14 cellular contexts compared by ENCODE assay signal in the genomic region with DNA sequence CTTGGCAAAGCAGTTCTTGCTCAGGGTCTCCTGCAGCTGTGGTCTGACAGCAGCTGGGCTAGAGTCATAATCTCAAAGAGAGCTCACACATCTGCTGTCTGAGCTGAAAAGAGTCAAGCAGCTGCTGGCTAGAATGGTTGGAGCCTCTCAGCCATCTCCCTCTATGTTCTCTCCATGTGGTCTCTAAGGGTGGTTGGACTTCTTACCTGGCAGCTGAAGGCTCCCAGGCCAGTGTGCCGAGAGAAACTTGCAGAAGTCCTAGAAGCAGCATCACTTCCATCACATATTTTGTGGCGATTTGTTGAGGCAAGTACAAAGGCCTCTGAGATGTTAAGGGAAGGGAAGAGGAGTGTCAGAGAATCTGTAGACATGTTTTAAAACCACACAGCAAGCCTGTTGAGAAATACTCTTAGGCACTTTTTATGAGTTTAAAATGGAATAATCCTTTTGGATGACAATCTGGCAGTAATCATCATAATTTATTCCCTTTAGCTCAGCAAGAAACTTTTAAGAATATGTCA.
DNase-seq lines count a peak whose midpoint lies in the region; ATAC-seq and TF ChIP-seq lines count a peak whose summit lies in the region.
"Had no signal": no experiment of that assay in that cellular context is flagged by ENCODE, and none has a peak within 500 bp of the region (broad histone marks: within the 10 kb centered on the region; RNA-seq: fewer than 3 reads in every experiment).

No MANE protein-coding gene starts in this region.

- no peaks in the 10 kb centered on the region for H3K9me3 ChIP-seq in breast epithelium
- no peaks in the 10 kb centered on the region for H3K9me3 ChIP-seq in T-helper 17 cell (ENCODE audit: control insufficient read depth, low read length, poor library complexity, severe bottlenecking)
- H3K9me3 ChIP-seq in heart left ventricle = no peaks in the 10 kb centered on the region
- H3K9me3 ChIP-seq in aorta (ENCODE audit: control insufficient read depth, low read length) = no peaks in the 10 kb centered on the region
- H3K9me3 ChIP-seq: neutrophil had no signal

- TF ChIP-seq POLR2A in breast epithelium (IDR thresholded peaks at IDR 0.05) = no peak
- no peak for TF ChIP-seq POLR2A in heart left ventricle (IDR thresholded peaks at IDR 0.05)
- TF ChIP-seq POLR2A in lower leg skin (IDR thresholded peaks at IDR 0.05) = no peak

- H3K4me1 Mint-ChIP-seq in MCF 10A (ENCODE audit: insufficient read depth, unreplicated experiment) (peaks cover 6% of the 10 kb centered on the region), T-helper 17 cell (peaks cover 6% of the 10 kb centered on the region)

- DNase-seq in MCF 10A (ENCODE audit: unreplicated experiment) = no peak
- DNase-seq in breast epithelium (ENCODE audit: low spot score in 2 of 2) = no peak
- no peak for DNase-seq in T-helper 17 cell
- DNase-seq in heart left ventricle = peak in 4 of 5 donors; percentile 35 to 47 (median 38)
- DNase-seq in aorta = no peak
- no peak for DNase-seq in brain microvascular endothelial cell
- no peak for DNase-seq in lower leg skin (ENCODE audit: low spot score in 2 of 2)
- DNase-seq: activated CD8-positive, alpha-beta memory T cell treated with anti-CD3 and anti-CD28 coated beads, Interleukin-2, amount 50 U/mL, for 4 hours; islet precursor cell; NCI-H187; stimulated activated naive CD4-positive, alpha-beta T cell treated with Interleukin-2 at 50 U/mL for 16 hours had no signal

- POLR2A ChIA-PET in MCF 10A (lab: Yijun Ruan, JAX) = interaction anchor here (0.7 to 1.2 kb wide), 4 partner anchors 16 to 346 kb away, joined by 3 to 5 read pairs (median 4); no protein-coding TSS in a partner anchor

- WGBS in heart left ventricle, 4 donors = 70 to 91% (median 80%) methylated on average over 2 of the region's 2 CpGs
- 63 to 67% methylated on average over 2 of the region's 2 CpGs for WGBS in aorta, 2 donors
- 39 to 42% methylated on average over 2 of the region's 2 CpGs for WGBS in lower leg skin, 2 donors

- BruUV-seq in MCF 10A (replicated peaks; lab: Mats Ljungman, UMichigan) = no TSS peak

- H3K4me1 ChIP-seq in breast epithelium (no peaks in the 10 kb centered on the region), heart left ventricle (peaks cover 0 to 14% (median 0%) of the 10 kb centered on the region in 12 donors), aorta (ENCODE audit: control insufficient read depth in 1 of 2, insufficient read depth in 2 of 2, low read length in 2 of 2) (peaks cover 0 to 2% of the 10 kb centered on the region in 2 donors)

- H3K27me3 Mint-ChIP-seq in MCF 10A (ENCODE audit: insufficient read depth, unreplicated experiment) = no peaks in the 10 kb centered on the region
- H3K27me3 Mint-ChIP-seq in T-helper 17 cell = no peaks in the 10 kb centered on the region
- H3K27me3 Mint-ChIP-seq: brain had no signal

- no peak overlapping the region for H3K4me3 Mint-ChIP-seq in MCF 10A (ENCODE audit: unreplicated experiment)
- H3K4me3 Mint-ChIP-seq in T-helper 17 cell = no peak overlapping the region

- in situ Hi-C loops in brain microvascular endothelial cell (cut with HindIII; ENCODE audit: low pct_ligation_motif_present, low sequenced_read_pairs) = no loop called here

- peaks cover 35% of the 10 kb centered on the region for H3K36me3 Mint-ChIP-seq in MCF 10A (ENCODE audit: insufficient read depth, unreplicated experiment)
- H3K36me3 Mint-ChIP-seq in T-helper 17 cell (ENCODE audit: low read depth) = peaks cover 7% of the 10 kb centered on the region

- TF ChIP-seq CTCF in MCF 10A (IDR thresholded peaks at IDR 0.05; ENCODE audit: unreplicated experiment) (no peak), breast epithelium (IDR thresholded peaks at IDR 0.05) (no peak), heart left ventricle (IDR thresholded peaks at IDR 0.05) (no peak), brain microvascular endothelial cell (IDR thresholded peaks at IDR 0.05; ENCODE audit: low read depth, low read length, missing control alignments) (no peak), lower leg skin (IDR thresholded peaks at IDR 0.05) (no peak)

- intact Hi-C loops in MCF 10A (cut with micrococcal nuclease) (no loop called here), breast epithelium (cut with DNase I; ENCODE audit: low total_unique reads) (no loop called here), heart left ventricle (cut with DNase I) (no loop called here), aorta (cut with DNase I) (no loop called here), lower leg skin (cut with DNase I; ENCODE audit: low total_unique reads) (no loop called here)

- H3K27ac ChIP-seq in breast epithelium = peak overlapping the region in 1 of 2 donors; percentile 27
- H3K27ac ChIP-seq in heart left ventricle = peak overlapping the region in 6 of 12 donors; percentile 9 to 53 (median 38)
- H3K27ac ChIP-seq in aorta (ENCODE audit: low read depth in 1 of 2, low read length in 2 of 2) = no peak overlapping the region
- no peak overlapping the region for H3K27ac ChIP-seq in brain microvascular endothelial cell
- H3K27ac ChIP-seq: neutrophil had no signal

- H3K4me3 ChIP-seq in breast epithelium (no peak overlapping the region), heart left ventricle (no peak overlapping the region), aorta (ENCODE audit: low read length in 2 of 2) (no peak overlapping the region), brain microvascular endothelial cell (ENCODE audit: low read depth, low read length) (no peak overlapping the region), lower leg skin (ENCODE audit: low read depth, poor library complexity, severe bottlenecking) (no peak overlapping the region)

- H3K27me3 ChIP-seq in breast epithelium (no peaks in the 10 kb centered on the region), heart left ventricle (no peaks in the 10 kb centered on the region), aorta (ENCODE audit: control insufficient read depth in 1 of 2, insufficient read depth in 2 of 2, low read length in 1 of 2) (no peaks in the 10 kb centered on the region), brain microvascular endothelial cell (replicated peaks) (no peaks in the 10 kb centered on the region)
- H3K27me3 ChIP-seq: neutrophil had no signal

- H3K9me3 Mint-ChIP-seq in MCF 10A (ENCODE audit: unreplicated experiment) = no peaks in the 10 kb centered on the region
- H3K9me3 Mint-ChIP-seq: brain had no signal

- H3K36me3 ChIP-seq in breast epithelium (no peaks in the 10 kb centered on the region), heart left ventricle (peaks cover 0 to 60% (median 16%) of the 10 kb centered on the region in 9 donors), aorta (ENCODE audit: control insufficient read depth in 1 of 2, insufficient read depth in 2 of 2, low read length in 1 of 2) (peaks cover 3% of the 10 kb centered on the region in 2 donors), brain microvascular endothelial cell (replicated peaks) (peaks cover 3% of the 10 kb centered on the region)

- CTCF ChIA-PET in MCF 10A (lab: Yijun Ruan, JAX) = interaction anchor here (1.2 to 1.5 kb wide), 2 partner anchors 14 to 19 kb away, joined by 3 to 8 read pairs; no protein-coding TSS in a partner anchor

- ATAC-seq in T-helper 17 cell = no peak
- peak; percentile 60 to 92 (median 76) for ATAC-seq in heart left ventricle
- ATAC-seq in aorta (ENCODE audit: low FRiP score) = peak; percentile 26
- ATAC-seq in HG02610 (IDR thresholded peaks at IDR 0.05; ENCODE audit: unreplicated experiment) = no peak

- H3K27ac Mint-ChIP-seq in MCF 10A (ENCODE audit: low read depth, unreplicated experiment) (peak overlapping the region; percentile 47), T-helper 17 cell (peak overlapping the region; percentile 65)

Comparison
In these comparisons a context has a peak if more than half of its experiments do, and no peak if none do; other contexts are left out.
1. DNase-seq: peak in heart left ventricle (4 of 5); none in MCF 10A (single experiment), breast epithelium (0 of 2), T-helper 17 cell (0 of 3), aorta (0 of 2), brain microvascular endothelial cell (single experiment) and lower leg skin (0 of 2).
2. ATAC-seq: peak in heart left ventricle (4 of 4) and aorta (single experiment); none in T-helper 17 cell (single experiment) and HG02610 (single experiment).